In the genomic region with DNA sequence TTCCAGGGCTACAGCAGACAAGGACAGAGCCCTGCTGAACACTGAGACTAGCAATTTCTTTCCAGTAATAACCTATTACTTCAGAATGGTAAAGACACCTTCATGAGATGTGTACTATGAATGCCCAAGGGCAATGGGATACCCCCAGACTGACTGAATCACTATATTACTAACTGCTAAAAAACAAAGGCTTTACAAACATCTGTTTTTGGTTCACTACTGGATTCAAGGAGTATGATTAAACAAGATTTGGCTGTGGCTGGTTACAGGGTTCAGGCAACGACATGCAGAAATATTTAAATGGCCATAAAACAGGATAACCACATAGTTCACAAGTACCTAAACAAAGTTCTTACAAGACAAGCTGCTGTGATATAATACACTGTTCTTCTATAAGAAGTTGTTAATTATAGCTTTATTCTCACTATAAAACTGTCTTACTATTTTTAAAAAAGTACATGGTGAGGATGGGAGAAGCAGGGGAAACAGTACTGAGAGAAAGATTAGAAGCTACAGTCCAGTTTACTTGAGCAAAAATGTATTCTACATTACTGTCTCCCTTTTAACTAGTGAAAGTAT, we compare ENCODE assay signal across 16 cellular contexts.
DNase-seq lines count a peak whose midpoint lies in the region; ATAC-seq and TF ChIP-seq lines count a peak whose summit lies in the region.
"Had no signal": no experiment of that assay in that cellular context is flagged by ENCODE, and none has a peak within 500 bp of the region (broad histone marks: within the 10 kb centered on the region; RNA-seq: fewer than 3 reads in every experiment).

No MANE protein-coding gene starts in this region.

- DNase-seq in ELR (ENCODE audit: low read depth) (peak; percentile 44), M059J (ENCODE audit: low read depth) (peak; percentile 24), coronary artery (ENCODE audit: low spot score) (no peak), skeletal muscle cell (ENCODE audit: low read depth) (peak; percentile 37), occipital lobe (lab: John Stamatoyannopoulos, UW) (no peak)
- DNase-seq in stimulated activated CD4-positive, alpha-beta T cell treated with anti-CD3 and anti-CD28 coated beads, Interleukin-2, amount 100 ng/mL, for 48 hours: no peak
- DNase-seq: activated CD4-positive, CD25-positive, alpha-beta regulatory T cell treated with anti-CD3 and anti-CD28 coated beads, Interleukin-2, amount 50 U/mL, for 72 hours; brain microvascular endothelial cell; effector memory CD8-positive, alpha-beta T cell; GDM1; left ventricle myocardium superior; NCI-H2227 treated with DMSO at 0.1 percent for 48 hours; retina; stomach; SW 1271 had no signal

- ATAC-seq in HG03354 (IDR thresholded peaks at IDR 0.05; ENCODE audit: poor library complexity, severe bottlenecking, unreplicated experiment): no peak
- ATAC-seq: effector memory CD8-positive, alpha-beta T cell; left ventricle myocardium superior had no signal

- TF ChIP-seq CTCF in coronary artery (IDR thresholded peaks at IDR 0.05): no peak

- peak overlapping the region in 1 of 2 donors; percentile 3 for H3K27ac ChIP-seq in coronary artery
- H3K27ac ChIP-seq: brain microvascular endothelial cell, stomach had no signal

- H3K4me3 ChIP-seq in coronary artery: peak overlapping the region; percentile 10
- no peak overlapping the region for H3K4me3 ChIP-seq in skeletal muscle cell (ENCODE audit: low read depth, low read length)
- H3K4me3 ChIP-seq: stomach had no signal

Comparison
In these comparisons a context has a peak if more than half of its experiments do, and no peak if none do; other contexts are left out.
1. DNase-seq: peak in ELR (single experiment), M059J (single experiment) and skeletal muscle cell (single experiment); none in coronary artery (single experiment), occipital lobe (single experiment) and stimulated activated CD4-positive, alpha-beta T cell treated with anti-CD3 and anti-CD28 coated beads, Interleukin-2, amount 100 ng/mL, for 48 hours (0 of 2).